In genomic region chr16:73848993-73849392, GRCh38 we compare ENCODE assay signal across 18 cellular contexts.
A peak's percentile ranks its signal among the peaks of the same experiment; 100 is the strongest.
DNase-seq lines count a peak whose midpoint lies in the region; ATAC-seq, FAIRE-seq and TF ChIP-seq lines count a peak whose summit lies in the region.
"Had no signal": no experiment of that assay in that cellular context is flagged by ENCODE, and none has a peak within 500 bp of the region (broad histone marks: within the 10 kb centered on the region; RNA-seq: fewer than 3 reads in every experiment).

No MANE protein-coding gene starts in this region.

- ATAC-seq in left colon (peak; percentile 99), GM19328 (IDR thresholded peaks at IDR 0.05; ENCODE audit: unreplicated experiment) (no peak), GM18909 (IDR thresholded peaks at IDR 0.05; ENCODE audit: poor library complexity, unreplicated experiment) (no peak)

- no peak overlapping the region for H2AFZ ChIP-seq in MM.1S (ENCODE audit: low read length)

- H3K79me2 ChIP-seq in MM.1S (ENCODE audit: low read length): no peaks in the 10 kb centered on the region

- TF ChIP-seq POLR2A in stomach (IDR thresholded peaks at IDR 0.05): no peak

- no peak for TF ChIP-seq EP300 in stomach (IDR thresholded peaks at IDR 0.05)

- no peaks in the 10 kb centered on the region for H3F3A ChIP-seq in MM.1S (ENCODE audit: insufficient read depth, low read length)

- H3K36me3 ChIP-seq in small intestine (ENCODE audit: control insufficient read depth in 2 of 2, insufficient read depth in 2 of 2, low read length in 2 of 2) (no peaks in the 10 kb centered on the region), stomach (no peaks in the 10 kb centered on the region), MM.1S (replicated peaks; ENCODE audit: insufficient read depth, low read length) (no peaks in the 10 kb centered on the region)
- H3K36me3 ChIP-seq: BLaER1 had no signal

- no peak for FAIRE-seq in small intestine (lab: Jason Lieb, UNC)
- FAIRE-seq: GM12892, GM18507, H1 had no signal

- H4K20me1 ChIP-seq in MM.1S (ENCODE audit: insufficient read depth, low read length): no peaks in the 10 kb centered on the region
- H4K20me1 ChIP-seq: BLaER1 had no signal

- H3K27ac ChIP-seq in small intestine (ENCODE audit: low read depth in 1 of 2, low read length in 1 of 2) (no peak overlapping the region), stomach (no peak overlapping the region), MM.1S (ENCODE audit: low read length) (no peak overlapping the region)
- H3K27ac ChIP-seq: BLaER1 had no signal

- H3K9me3 ChIP-seq in small intestine (ENCODE audit: control insufficient read depth, low read depth) (no peaks in the 10 kb centered on the region), stomach (no peaks in the 10 kb centered on the region), MM.1S (replicated peaks; ENCODE audit: insufficient read depth, low read length) (no peaks in the 10 kb centered on the region)
- H3K9me3 ChIP-seq: BLaER1 had no signal

- H3K27me3 ChIP-seq in small intestine (ENCODE audit: control insufficient read depth in 2 of 2, insufficient read depth in 2 of 2, low read length in 2 of 2): peaks cover 0 to 2% of the 10 kb centered on the region in 2 donors
- no peaks in the 10 kb centered on the region for H3K27me3 ChIP-seq in stomach
- no peaks in the 10 kb centered on the region for H3K27me3 ChIP-seq in MM.1S (replicated peaks; ENCODE audit: insufficient read depth, low read length)
- H3K27me3 ChIP-seq: BLaER1 had no signal

- no peak overlapping the region for H3K4me2 ChIP-seq in MM.1S (ENCODE audit: low read depth, low read length)
- H3K4me2 ChIP-seq: BLaER1 had no signal

- DNase-seq in LoVo (ENCODE audit: low spot score) (peak; percentile 10), SK-MEL-5 (ENCODE audit: low read depth, low spot score) (peak; percentile 62), left colon (peak; percentile 53 to 76), small intestine (peak; percentile 86), stomach (no peak), MM.1S (no peak)
- DNase-seq: 8988T; CD4-positive, alpha-beta memory T cell; DMS153; DMS79; GDM1; H9 had no signal

- H3K4me3 ChIP-seq in small intestine (ENCODE audit: low read depth in 1 of 2, low read length in 2 of 2) (no peak overlapping the region), stomach (no peak overlapping the region), MM.1S (ENCODE audit: low read length) (no peak overlapping the region)
- H3K4me3 ChIP-seq: BLaER1 had no signal

- no peaks in the 10 kb centered on the region for H3K4me1 ChIP-seq in small intestine (ENCODE audit: control insufficient read depth in 2 of 2, insufficient read depth in 1 of 2, low read depth in 1 of 2, low read length in 1 of 2)
- no peaks in the 10 kb centered on the region for H3K4me1 ChIP-seq in stomach
- no peaks in the 10 kb centered on the region for H3K4me1 ChIP-seq in MM.1S (ENCODE audit: low read length)
- H3K4me1 ChIP-seq: BLaER1 had no signal

- no peak overlapping the region for H3K9ac ChIP-seq in MM.1S (ENCODE audit: low read length)
- H3K9ac ChIP-seq: BLaER1 had no signal

- WGBS in small intestine, 3 donors: 30 to 48% (median 35%) methylated on average over 4 of the region's 4 CpGs
- WGBS in stomach, 5 donors: 62 to 77% (median 68%) methylated on average over 4 of the region's 4 CpGs

- TF ChIP-seq CTCF in stomach (IDR thresholded peaks at IDR 0.05): no peak
- no peak for TF ChIP-seq CTCF in MM.1S (IDR thresholded peaks at IDR 0.05; ENCODE audit: low read length)

- in situ Hi-C loops in SK-MEL-5 (cut with HindIII; ENCODE audit: low pct_unique_long_range_greater_than_20kb, low sequenced_read_pairs): no loop called here

- intact Hi-C loops in left colon (cut with DNase I, micrococcal nuclease) (no loop called here), stomach (cut with DNase I; ENCODE audit: low total_unique reads) (no loop called here)

- no peaks in the 10 kb centered on the region for H3K9me2 ChIP-seq in MM.1S (replicated peaks; ENCODE audit: insufficient read depth, low read length)

Comparison
In these comparisons a context has a peak if more than half of its experiments do, and no peak if none do; other contexts are left out.
1. DNase-seq: peak in LoVo (single experiment), SK-MEL-5 (single experiment), left colon (2 of 2) and small intestine (single experiment); none in stomach (single experiment) and MM.1S (single experiment).